In genomic region chr11:64355078-64355940, GRCh38 we compare ENCODE assay signal across 1 cellular context.
A peak's percentile ranks its signal among the peaks of the same experiment; 100 is the strongest.
TF ChIP-seq lines count a peak whose summit lies in the region.

No MANE protein-coding gene starts in this region.

TF ChIP-seq in HepG2, 621 proteins besides CTCF, POLR2A, EP300 and RAD21 (continued from another document and continues in another):
- TF ChIP-seq ZNF230 (CRISPR knock-in tag; IDR thresholded peaks at IDR 0.05) (no peak), BHLHE40 (IDR thresholded peaks at IDR 0.05; ENCODE audit: low read length) (no peak), THYN1 (CRISPR knock-in tag; IDR thresholded peaks at IDR 0.05; ENCODE audit: borderline replicate concordance, low read depth) (no peak), RFXAP (CRISPR knock-in tag; IDR thresholded peaks at IDR 0.05; ENCODE audit: borderline replicate concordance) (no peak), SRSF4 (IDR thresholded peaks at IDR 0.05; ENCODE audit: low read depth, low read length, poor library complexity, severe bottlenecking) (no peak), PCBP2 (optimal IDR thresholded peaks at IDR 0.05; ENCODE audit: low read depth, low read length, poor library complexity, severe bottlenecking) (no peak), ARID3A (IDR thresholded peaks at IDR 0.05; ENCODE audit: low read depth, low read length) (0 out of 2 replicates have a peak, but pooled peaks have one; percentile 19), ZNF350 (CRISPR knock-in tag; IDR thresholded peaks at IDR 0.05; ENCODE audit: borderline replicate concordance, low read depth) (peak; percentile 89), ZNF790 (CRISPR knock-in tag; IDR thresholded peaks at IDR 0.05; ENCODE audit: borderline replicate concordance) (no peak), ZSCAN31 (CRISPR knock-in tag; IDR thresholded peaks at IDR 0.05; ENCODE audit: low read depth) (peak; percentile 58; the same call in 1 of the 2 replicates), ZNF770 (CRISPR knock-in tag; IDR thresholded peaks at IDR 0.05) (no peak; the same call in 1 of the 2 replicates), AFF4 (CRISPR knock-in tag; IDR thresholded peaks at IDR 0.05) (no peak), SMAD3 (CRISPR knock-in tag; IDR thresholded peaks at IDR 0.05) (no peak; the same call in 1 of the 2 replicates), ZBED4 (CRISPR knock-in tag; IDR thresholded peaks at IDR 0.05; ENCODE audit: borderline replicate concordance) (no peak), TRIM22 (IDR thresholded peaks at IDR 0.05) (no peak), STAT6 (CRISPR knock-in tag; IDR thresholded peaks at IDR 0.05; ENCODE audit: borderline replicate concordance) (no peak), SOX6 (IDR thresholded peaks at IDR 0.05) (no peak), SOX6 (CRISPR knock-in tag; IDR thresholded peaks at IDR 0.05) (0 out of 2 replicates have a peak, but pooled peaks have one; percentile 27), ZNF678 (CRISPR knock-in tag; IDR thresholded peaks at IDR 0.05) (no peak), ZHX2 (IDR thresholded peaks at IDR 0.05; ENCODE audit: low read depth) (no peak), ZHX2 (CRISPR knock-in tag; IDR thresholded peaks at IDR 0.05; ENCODE audit: borderline replicate concordance) (no peak), ZNF614 (CRISPR knock-in tag; IDR thresholded peaks at IDR 0.05; ENCODE audit: borderline replicate concordance) (peak; percentile 86; the same call in 1 of the 2 replicates), FOXO4 (CRISPR knock-in tag; conservative IDR thresholded peaks at IDR 0.05) (no peak), PAX8 (CRISPR knock-in tag; IDR thresholded peaks at IDR 0.05; ENCODE audit: borderline replicate concordance) (no peak), SMAD1 (CRISPR knock-in tag; IDR thresholded peaks at IDR 0.05; ENCODE audit: borderline replicate concordance, low read depth) (no peak), ZNF891 (CRISPR knock-in tag; IDR thresholded peaks at IDR 0.05) (peak; percentile 99), ZNF136 (CRISPR knock-in tag; IDR thresholded peaks at IDR 0.05; ENCODE audit: low read depth) (no peak), E2F5 (CRISPR knock-in tag; conservative IDR thresholded peaks at IDR 0.05) (no peak), ZSCAN9 (CRISPR knock-in tag; IDR thresholded peaks at IDR 0.05; ENCODE audit: borderline replicate concordance) (0 out of 2 replicates have a peak, but pooled peaks have one; percentile 27), KMT2B (CRISPR knock-in tag; IDR thresholded peaks at IDR 0.05) (peak; percentile 44; the same call in 1 of the 2 replicates)
